20 cellular contexts compared by ENCODE assay signal in genomic region chr18:66603941-66604627, GRCh38. TPM values are rescaled to one million over a fixed set of nuclear protein-coding genes. Genes with fewer than 3 reads are reported as not detected.
A peak's percentile ranks its signal among the peaks of the same experiment; 100 is the strongest.
DNase-seq lines count a peak whose midpoint lies in the region; ATAC-seq, FAIRE-seq and TF ChIP-seq lines count a peak whose summit lies in the region.
"Had no signal": no experiment of that assay in that cellular context is flagged by ENCODE, and none has a peak within 500 bp of the region (broad histone marks: within the 10 kb centered on the region; RNA-seq: fewer than 3 reads in every experiment).

A gene with protein sequence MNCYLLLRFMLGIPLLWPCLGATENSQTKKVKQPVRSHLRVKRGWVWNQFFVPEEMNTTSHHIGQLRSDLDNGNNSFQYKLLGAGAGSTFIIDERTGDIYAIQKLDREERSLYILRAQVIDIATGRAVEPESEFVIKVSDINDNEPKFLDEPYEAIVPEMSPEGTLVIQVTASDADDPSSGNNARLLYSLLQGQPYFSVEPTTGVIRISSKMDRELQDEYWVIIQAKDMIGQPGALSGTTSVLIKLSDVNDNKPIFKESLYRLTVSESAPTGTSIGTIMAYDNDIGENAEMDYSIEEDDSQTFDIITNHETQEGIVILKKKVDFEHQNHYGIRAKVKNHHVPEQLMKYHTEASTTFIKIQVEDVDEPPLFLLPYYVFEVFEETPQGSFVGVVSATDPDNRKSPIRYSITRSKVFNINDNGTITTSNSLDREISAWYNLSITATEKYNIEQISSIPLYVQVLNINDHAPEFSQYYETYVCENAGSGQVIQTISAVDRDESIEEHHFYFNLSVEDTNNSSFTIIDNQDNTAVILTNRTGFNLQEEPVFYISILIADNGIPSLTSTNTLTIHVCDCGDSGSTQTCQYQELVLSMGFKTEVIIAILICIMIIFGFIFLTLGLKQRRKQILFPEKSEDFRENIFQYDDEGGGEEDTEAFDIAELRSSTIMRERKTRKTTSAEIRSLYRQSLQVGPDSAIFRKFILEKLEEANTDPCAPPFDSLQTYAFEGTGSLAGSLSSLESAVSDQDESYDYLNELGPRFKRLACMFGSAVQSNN (minus strand): TSS chr18:66604090. CDS start chr18:66572204, 31,886 bp downstream.

- H3K4me1 ChIP-seq in HepG2 (ENCODE audit: insufficient read depth, low read length) (0 out of 2 replicates have a peak, but pooled peaks cover 3% of the 10 kb centered on the region), Peyer's patch (no peaks in the 10 kb centered on the region)
- H3K4me1 ChIP-seq: BE2C had no signal

- WGBS in HepG2 (ENCODE audit: low lambda C conversion rate), result 11% methylated on average over 9 of the region's 9 CpGs

- H3K4me1 Mint-ChIP-seq in stimulated activated naive B cell treated with anti-CD40 and anti-IgM and Interleukin-4, amounts not matched to agents 10 μg/mL and 1 μg/mL and 100 μg/mL, for 72 hours, result no peaks in the 10 kb centered on the region
- H3K4me1 Mint-ChIP-seq: activated CD4-positive, alpha-beta T cell treated with anti-CD3 and anti-CD28 coated beads, Interleukin-2, amount 10 ng/mL, durations not matched to agents 7 days and 5 days; activated naive CD8-positive, alpha-beta T cell treated with anti-CD3 and anti-CD28 coated beads, Interleukin-2, amount 10 ng/mL, durations not matched to agents 7 days and 5 days had no signal

- no peaks in the 10 kb centered on the region for H3K36me3 Mint-ChIP-seq in stimulated activated naive B cell treated with anti-CD40 and anti-IgM and Interleukin-4, amounts not matched to agents 10 μg/mL and 1 μg/mL and 100 μg/mL, for 72 hours
- H3K36me3 Mint-ChIP-seq: activated naive CD8-positive, alpha-beta T cell treated with anti-CD3 and anti-CD28 coated beads, Interleukin-2, amount 10 ng/mL, durations not matched to agents 7 days and 5 days had no signal

- H3K4me3 ChIP-seq in fibroblast of pulmonary artery (replicated peaks; ENCODE audit: low read depth, low read length), result no peak within 1 kb of the TSS
- no peak within 1 kb of the TSS for H3K4me3 ChIP-seq in HepG2 (replicated peaks in 1 of 3; ENCODE audit: insufficient read depth in 1 of 3, low read depth in 2 of 3, low read length in 3 of 3)
- H3K4me3 ChIP-seq in Peyer's patch, result no peak within 1 kb of the TSS
- H3K4me3 ChIP-seq: thoracic aorta had no signal

- no peak within 1 kb of the TSS for H3K4me2 ChIP-seq in HepG2 (ENCODE audit: low read depth, low read length)
- H3K4me2 ChIP-seq: KMS-11, SK-N-SH had no signal

- H3K27ac Mint-ChIP-seq in stimulated activated naive B cell treated with anti-CD40 and anti-IgM and Interleukin-4, amounts not matched to agents 10 μg/mL and 1 μg/mL and 100 μg/mL, for 72 hours, result no peak within 1 kb of the TSS
- H3K27ac Mint-ChIP-seq: activated CD4-positive, alpha-beta T cell treated with anti-CD3 and anti-CD28 coated beads, Interleukin-2, amount 10 ng/mL, durations not matched to agents 7 days and 5 days; activated naive CD8-positive, alpha-beta T cell treated with anti-CD3 and anti-CD28 coated beads, Interleukin-2, amount 10 ng/mL, durations not matched to agents 7 days and 5 days; activated T-cell treated with anti-CD3 and anti-CD28 coated beads, Interleukin-2, amount 50 U/mL, for 24 hours; progenitor cell of endocrine pancreas had no signal

- H3K79me2 ChIP-seq in HepG2 (ENCODE audit: insufficient read depth, low read length), result no peaks in the 10 kb centered on the region

- no peaks in the 10 kb centered on the region for H3K9me3 ChIP-seq in HepG2 (ENCODE audit: low read length)
- H3K9me3 ChIP-seq in Peyer's patch, result no peaks in the 10 kb centered on the region
- H3K9me3 ChIP-seq: BE2C, SK-N-SH, thoracic aorta had no signal

- H3K9ac ChIP-seq in HepG2 (ENCODE audit: insufficient read depth, low read depth, low read length), result no peak within 1 kb of the TSS
- H3K9ac ChIP-seq: KMS-11, SK-N-SH had no signal

- ATAC-seq in HepG2 (no peak), GM21786 (IDR thresholded peaks at IDR 0.05; ENCODE audit: unreplicated experiment) (no peak)
- ATAC-seq in stimulated activated naive B cell treated with anti-CD40 and anti-IgM and Interleukin-4, amounts not matched to agents 10 μg/mL and 1 μg/mL and 100 μg/mL, for 72 hours (replicated peaks), result no peak

- no peaks in the 10 kb centered on the region for H3K27me3 Mint-ChIP-seq in stimulated activated naive B cell treated with anti-CD40 and anti-IgM and Interleukin-4, amounts not matched to agents 10 μg/mL and 1 μg/mL and 100 μg/mL, for 72 hours
- H3K27me3 Mint-ChIP-seq: activated CD4-positive, alpha-beta T cell treated with anti-CD3 and anti-CD28 coated beads, Interleukin-2, amount 10 ng/mL, durations not matched to agents 7 days and 5 days; activated naive CD8-positive, alpha-beta T cell treated with anti-CD3 and anti-CD28 coated beads, Interleukin-2, amount 10 ng/mL, durations not matched to agents 7 days and 5 days; activated T-cell treated with anti-CD3 and anti-CD28 coated beads, Interleukin-2, amount 50 U/mL, for 24 hours; progenitor cell of endocrine pancreas had no signal

- no peak for TF ChIP-seq RAD21 in HepG2 (CRISPR knock-in tag; IDR thresholded peaks at IDR 0.05)

- TF ChIP-seq EP300 in HepG2 (IDR thresholded peaks at IDR 0.05; ENCODE audit: low read depth in 2 of 2, low read length in 2 of 2), result no peak
- TF ChIP-seq EP300 in HepG2 (CRISPR knock-in tag; IDR thresholded peaks at IDR 0.05; ENCODE audit: borderline replicate concordance), result no peak

- no peak for TF ChIP-seq CTCF in fibroblast of pulmonary artery (IDR thresholded peaks at IDR 0.05; ENCODE audit: low read length, missing control alignments)
- no peak for TF ChIP-seq CTCF in HepG2 (CRISPR knock-in tag; IDR thresholded peaks at IDR 0.05)
- TF ChIP-seq CTCF in Peyer's patch (IDR thresholded peaks at IDR 0.05), result no peak

- H3K27me3 ChIP-seq in HepG2 (ENCODE audit: control insufficient read depth in 1 of 2, insufficient read depth in 2 of 2, low read length in 2 of 2) (no peaks in the 10 kb centered on the region), Peyer's patch (no peaks in the 10 kb centered on the region)
- H3K27me3 ChIP-seq: BE2C had no signal

- intact Hi-C loops in HepG2 (cut with micrococcal nuclease; ENCODE audit: unreplicated experiment), result no loop called here

- BruUV-seq in HepG2 (replicated peaks; lab: Mats Ljungman, UMichigan), result no TSS peak

- POLR2A ChIA-PET in HepG2 (lab: Yijun Ruan, JAX), result no interaction called here

- in situ Hi-C loops in HepG2 (cut with HindIII; ENCODE audit: extremely low pct_ligation_motif_present, low pct_unique_long_range_greater_than_20kb), result no loop called here

- H3K4me3 Mint-ChIP-seq in stimulated activated naive B cell treated with anti-CD40 and anti-IgM and Interleukin-4, amounts not matched to agents 10 μg/mL and 1 μg/mL and 100 μg/mL, for 72 hours, result no peak within 1 kb of the TSS
- H3K4me3 Mint-ChIP-seq: activated CD4-positive, alpha-beta T cell treated with anti-CD3 and anti-CD28 coated beads, Interleukin-2, amount 10 ng/mL, durations not matched to agents 7 days and 5 days; activated naive CD8-positive, alpha-beta T cell treated with anti-CD3 and anti-CD28 coated beads, Interleukin-2, amount 10 ng/mL, durations not matched to agents 7 days and 5 days; activated T-cell treated with anti-CD3 and anti-CD28 coated beads, Interleukin-2, amount 50 U/mL, for 24 hours had no signal

- CTCF ChIA-PET in HepG2 (lab: Yijun Ruan, JAX; ENCODE audit: low intra/inter-chr PET ratio, low total read pairs), result no interaction called here

- no peak within 1 kb of the TSS for H3K27ac ChIP-seq in HepG2 (ENCODE audit: extremely low read length, insufficient read depth, low read length)
- H3K27ac ChIP-seq in Peyer's patch, result no peak within 1 kb of the TSS
- H3K27ac ChIP-seq: KMS-11, thoracic aorta had no signal

- H3K36me3 ChIP-seq in HepG2 (replicated peaks in 1 of 2; ENCODE audit: control insufficient read depth in 1 of 2, insufficient read depth in 2 of 2, low read length in 2 of 2) (no peaks in the 10 kb centered on the region), Peyer's patch (no peaks in the 10 kb centered on the region)
- H3K36me3 ChIP-seq: BE2C, thoracic aorta had no signal

- FAIRE-seq in HepG2 (lab: Jason Lieb, UNC), result no peak
- FAIRE-seq: GM18507 had no signal

- no peaks in the 10 kb centered on the region for H3K9me3 Mint-ChIP-seq in stimulated activated naive B cell treated with anti-CD40 and anti-IgM and Interleukin-4, amounts not matched to agents 10 μg/mL and 1 μg/mL and 100 μg/mL, for 72 hours
- H3K9me3 Mint-ChIP-seq: activated CD4-positive, alpha-beta T cell treated with anti-CD3 and anti-CD28 coated beads, Interleukin-2, amount 10 ng/mL, durations not matched to agents 7 days and 5 days; activated naive CD8-positive, alpha-beta T cell treated with anti-CD3 and anti-CD28 coated beads, Interleukin-2, amount 10 ng/mL, durations not matched to agents 7 days and 5 days; activated T-cell treated with anti-CD3 and anti-CD28 coated beads, Interleukin-2, amount 50 U/mL, for 24 hours had no signal

- no peak within 1 kb of the TSS for H2AFZ ChIP-seq in HepG2 (ENCODE audit: low read length)

- H4K20me1 ChIP-seq in HepG2 (ENCODE audit: insufficient read depth, low read length), result no peaks in the 10 kb centered on the region

- TF ChIP-seq POLR2A in HepG2 (IDR thresholded peaks at IDR 0.05; ENCODE audit: insufficient read depth in 1 of 2, low read depth in 2 of 2, low read length in 2 of 2), result no peak
- no peak for TF ChIP-seq POLR2A in Peyer's patch (IDR thresholded peaks at IDR 0.05)

- DNase-seq in SHP77 treated with DMSO at 0.1 percent for 48 hours (lab: John Stamatoyannopoulos, UW) (peak; percentile 64), fibroblast of pulmonary artery (ENCODE audit: low read depth) (peak; percentile 45), HepG2 (ENCODE audit: low spot score) (peak; percentile 0), superior temporal gyrus (ENCODE audit: extremely low spot score) (peak; percentile 94), kidney tubule cell (ENCODE audit: low spot score) (no peak), Peyer's patch (no peak)
- no peak for DNase-seq in stimulated activated naive B cell treated with anti-CD40 and anti-IgM and Interleukin-4, amounts not matched to agents 10 μg/mL and 1 μg/mL and 100 μg/mL, for 72 hours
- DNase-seq: activated CD4-positive, alpha-beta T cell treated with anti-CD3 and anti-CD28 coated beads, Interleukin-2, amount 10 ng/mL, durations not matched to agents 7 days and 5 days; activated naive CD8-positive, alpha-beta T cell treated with anti-CD3 and anti-CD28 coated beads, Interleukin-2, amount 10 ng/mL, durations not matched to agents 7 days and 5 days; activated T-cell treated with anti-CD3 and anti-CD28 coated beads, Interleukin-2, amount 50 U/mL, for 24 hours; BE2C; islet precursor cell; NCI-H1092 treated with DMSO at 0.1 percent for 48 hours; SK-N-SH had no signal

RNA-seq across cellular contexts. Expression of the gene that starts here (rescaled TPM):
- total RNA-seq in HepG2 (2016; rRNA removed; fragmentation: Illumina TruSeq; extraction: Trizol) (not detected in 2 replicates), Peyer's patch (10 to 100 TPM in 1 of 4 donors, 1 to 10 TPM in 3; 1.9 to 18.2 (median 2.5) TPM)
- total RNA-seq in HepG2 (2016; cell fraction: cytosol; rRNA removed; fragmentation: Illumina TruSeq; extraction: Trizol; ENCODE audit: low read depth), result not detected in 2 replicates
- total RNA-seq in HepG2 (2016; cell fraction: insoluble cytoplasmic fraction; rRNA removed; fragmentation: Illumina TruSeq; extraction: Trizol), result not detected in 2 replicates
- not detected in 2 replicates for total RNA-seq in HepG2 (2016; cell fraction: membrane; rRNA removed; fragmentation: Illumina TruSeq; extraction: Trizol)
- total RNA-seq in HepG2 (2016; cell fraction: nucleus; rRNA removed; fragmentation: Illumina TruSeq; extraction: Trizol), result not detected in 2 replicates
- not detected in 2 replicates for polyA plus RNA-seq in HepG2 (2011; rRNA removed)
- polyA plus RNA-seq in HepG2 (2011; cell fraction: cytosol; rRNA removed), result not detected in 2 replicates
- polyA plus RNA-seq in HepG2 (2011; cell fraction: nucleus; rRNA removed), result not detected in 2 replicates
- polyA plus RNA-seq in HepG2 (2012), result not detected in 2 replicates
- not detected in 2 replicates for polyA plus RNA-seq in HepG2 (2016; cell fraction: cytosol; fragmentation: Illumina TruSeq; extraction: Trizol; ENCODE audit: low read depth)
- polyA plus RNA-seq in HepG2 (2016; cell fraction: insoluble cytoplasmic fraction; fragmentation: Illumina TruSeq; extraction: Trizol; ENCODE audit: low read depth), result not detected in 2 replicates
- not detected in 2 replicates for polyA plus RNA-seq in HepG2 (2016; cell fraction: membrane; fragmentation: Illumina TruSeq; extraction: Trizol; ENCODE audit: low read depth)
- not detected in 2 replicates for polyA plus RNA-seq in HepG2 (2016; cell fraction: nucleus; fragmentation: Illumina TruSeq; extraction: Trizol; ENCODE audit: insufficient read depth, low read depth)
- polyA minus RNA-seq in HepG2 (2011; rRNA and poly(A)+ RNA removed; ENCODE audit: low replicate concordance), result not detected in 2 replicates
- polyA minus RNA-seq in HepG2 (2011; cell fraction: cytosol; rRNA and poly(A)+ RNA removed), result not detected in 2 replicates
- polyA minus RNA-seq in HepG2 (2011; cell fraction: nucleus; rRNA and poly(A)+ RNA removed), result not detected in 2 replicates
- total RNA-seq: activated CD4-positive, alpha-beta T cell treated with anti-CD3 and anti-CD28 coated beads, Interleukin-2, amount 10 ng/mL, durations not matched to agents 7 days and 5 days; activated naive CD8-positive, alpha-beta T cell treated with anti-CD3 and anti-CD28 coated beads, Interleukin-2, amount 10 ng/mL, durations not matched to agents 7 days and 5 days; myocyte; progenitor cell of endocrine pancreas had no signal
- polyA plus RNA-seq: SK-N-SH had no signal

Comparison
In these comparisons a context has a peak if more than half of its experiments do, and no peak if none do; other contexts are left out.
1. Peak in DNase-seq in HepG2; RNA of the gene not detected or under 1 TPM.
2. DNase-seq: peak in SHP77 treated with DMSO at 0.1 percent for 48 hours (single experiment), fibroblast of pulmonary artery (single experiment) and superior temporal gyrus (single experiment); none in kidney tubule cell (single experiment), stimulated activated naive B cell treated with anti-CD40 and anti-IgM and Interleukin-4, amounts not matched to agents 10 μg/mL and 1 μg/mL and 100 μg/mL, for 72 hours (single experiment) and Peyer's patch (0 of 3).